In genomic region chr12:107025691-107026090, GRCh38 we compare ENCODE assay signal across 28 cellular contexts. TPM values are rescaled to one million over a fixed set of nuclear protein-coding genes. Genes with fewer than 3 reads are reported as not detected.
A peak's percentile ranks its signal among the peaks of the same experiment; 100 is the strongest.
DNase-seq lines count a peak whose midpoint lies in the region; ATAC-seq, FAIRE-seq and TF ChIP-seq lines count a peak whose summit lies in the region.
"Had no signal": no experiment of that assay in that cellular context is flagged by ENCODE, and none has a peak within 500 bp of the region (broad histone marks: within the 10 kb centered on the region; RNA-seq: fewer than 3 reads in every experiment).

No MANE protein-coding gene starts in this region.

- H3K9me3 Mint-ChIP-seq in activated CD4-positive, alpha-beta memory T cell treated with anti-CD3 and anti-CD28 coated beads for 36 hours = no peaks in the 10 kb centered on the region
- H3K9me3 Mint-ChIP-seq in activated CD4-positive, alpha-beta memory T cell treated with anti-CD3 and anti-CD28 coated beads, Interleukin-2, amount 10 ng/mL, durations not matched to agents 7 days and 5 days = no peaks in the 10 kb centered on the region
- H3K9me3 Mint-ChIP-seq in astrocyte (ENCODE audit: unreplicated experiment) = no peaks in the 10 kb centered on the region
- H3K9me3 Mint-ChIP-seq: activated CD4-positive, alpha-beta T cell treated with anti-CD3 and anti-CD28 coated beads, Interleukin-2, amount 10 ng/mL, durations not matched to agents 24 days and 14 days; CD8-positive, alpha-beta T cell; neural crest cell had no signal

- 62% methylated on average over 1 of the region's 1 CpG for WGBS in suprapubic skin

- no peak overlapping the region for H3K4me3 Mint-ChIP-seq in activated CD4-positive, alpha-beta memory T cell treated with anti-CD3 and anti-CD28 coated beads for 36 hours
- H3K4me3 Mint-ChIP-seq in activated CD4-positive, alpha-beta memory T cell treated with anti-CD3 and anti-CD28 coated beads, Interleukin-2, amount 10 ng/mL, durations not matched to agents 7 days and 5 days = no peak overlapping the region
- no peak overlapping the region for H3K4me3 Mint-ChIP-seq in astrocyte (ENCODE audit: unreplicated experiment)
- H3K4me3 Mint-ChIP-seq: activated CD4-positive, alpha-beta T cell treated with anti-CD3 and anti-CD28 coated beads, Interleukin-2, amount 10 ng/mL, durations not matched to agents 24 days and 14 days; activated CD8-positive, alpha-beta memory T cell treated with anti-CD3 and anti-CD28 coated beads, Interleukin-2, amount 10 ng/mL, durations not matched to agents 7 days and 5 days; CD8-positive, alpha-beta T cell; neural crest cell had no signal

- H3K36me3 Mint-ChIP-seq in activated CD4-positive, alpha-beta memory T cell treated with anti-CD3 and anti-CD28 coated beads for 36 hours = peaks cover 5% of the 10 kb centered on the region
- no peaks in the 10 kb centered on the region for H3K36me3 Mint-ChIP-seq in activated CD4-positive, alpha-beta memory T cell treated with anti-CD3 and anti-CD28 coated beads, Interleukin-2, amount 10 ng/mL, durations not matched to agents 7 days and 5 days (ENCODE audit: low read depth)
- no peaks in the 10 kb centered on the region for H3K36me3 Mint-ChIP-seq in astrocyte (ENCODE audit: low read depth, unreplicated experiment)

- POLR2A ChIA-PET in activated CD4-positive, alpha-beta memory T cell treated with anti-CD3 and anti-CD28 coated beads for 36 hours (lab: Charles Lee) = interaction anchor here (0.6 kb wide), 1 partner anchor 668 kb away, joined by 3 read pairs; no protein-coding TSS in a partner anchor
- POLR2A ChIA-PET in activated CD4-positive, alpha-beta memory T cell treated with anti-CD3 and anti-CD28 coated beads, Interleukin-2, amount 10 ng/mL, durations not matched to agents 7 days and 5 days (lab: Charles Lee) = no interaction called here

- H3K79me2 ChIP-seq in astrocyte (ENCODE audit: insufficient read depth, low read length) = peaks cover 26% of the 10 kb centered on the region
- no peaks in the 10 kb centered on the region for H3K79me2 ChIP-seq in keratinocyte (ENCODE audit: control insufficient read depth, insufficient read depth, low read length)

- H3K27me3 Mint-ChIP-seq in activated CD4-positive, alpha-beta memory T cell treated with anti-CD3 and anti-CD28 coated beads for 36 hours = no peaks in the 10 kb centered on the region
- H3K27me3 Mint-ChIP-seq in activated CD4-positive, alpha-beta memory T cell treated with anti-CD3 and anti-CD28 coated beads, Interleukin-2, amount 10 ng/mL, durations not matched to agents 7 days and 5 days = no peaks in the 10 kb centered on the region
- no peaks in the 10 kb centered on the region for H3K27me3 Mint-ChIP-seq in astrocyte (ENCODE audit: low read depth, unreplicated experiment)
- H3K27me3 Mint-ChIP-seq: activated CD8-positive, alpha-beta memory T cell treated with anti-CD3 and anti-CD28 coated beads, Interleukin-2, amount 10 ng/mL, durations not matched to agents 7 days and 5 days had no signal

- no peak overlapping the region for H2AFZ ChIP-seq in astrocyte (ENCODE audit: low read depth, low read length)
- H2AFZ ChIP-seq in keratinocyte (ENCODE audit: control insufficient read depth, low read length) = no peak overlapping the region

- no peak for DNase-seq in activated CD4-positive, alpha-beta memory T cell treated with anti-CD3 and anti-CD28 coated beads for 36 hours
- DNase-seq in activated CD4-positive, alpha-beta memory T cell treated with anti-CD3 and anti-CD28 coated beads, Interleukin-2, amount 10 ng/mL, durations not matched to agents 7 days and 5 days = no peak
- DNase-seq in astrocyte (ENCODE audit: low read depth) (no peak), keratinocyte (ENCODE audit: low read depth, low spot score) (no peak), suprapubic skin (ENCODE audit: low spot score in 2 of 2) (no peak), hepatic stellate cell (ENCODE audit: low spot score) (no peak), Kasumi-1 (lab: John Stamatoyannopoulos, UW) (no peak)
- DNase-seq: 8988T; activated CD4-positive, alpha-beta T cell treated with anti-CD3 and anti-CD28 coated beads, Interleukin-2, amount 10 ng/mL, durations not matched to agents 24 days and 14 days; activated CD8-positive, alpha-beta memory T cell treated with anti-CD3 and anti-CD28 coated beads, Interleukin-2, amount 10 ng/mL, durations not matched to agents 7 days and 5 days; activated naive CD4-positive, alpha-beta T cell treated with anti-CD3 and anti-CD28 coated beads, Interleukin-2, amount 50 U/mL, for 16 hours; CD8-positive, alpha-beta T cell; central memory CD4-positive, alpha-beta T cell; DMS153; dorsolateral prefrontal cortex; GF-D8; left ventricle myocardium superior; NCI-H146; posterior cingulate gyrus; RPMI8226; T-helper 2 cell; transverse colon had no signal

- no peak for TF ChIP-seq EP300 in suprapubic skin (IDR thresholded peaks at IDR 0.05)

- CTCF ChIA-PET in activated CD4-positive, alpha-beta memory T cell treated with anti-CD3 and anti-CD28 coated beads for 36 hours (lab: Charles Lee) = no interaction called here
- CTCF ChIA-PET in activated CD4-positive, alpha-beta memory T cell treated with anti-CD3 and anti-CD28 coated beads, Interleukin-2, amount 10 ng/mL, durations not matched to agents 7 days and 5 days (lab: Charles Lee) = no interaction called here

- no peak overlapping the region for H3K27ac ChIP-seq in astrocyte (ENCODE audit: low read depth, low read length)
- H3K27ac ChIP-seq in keratinocyte (ENCODE audit: control insufficient read depth, insufficient read depth, low read length) = no peak overlapping the region
- H3K27ac ChIP-seq in suprapubic skin = peak overlapping the region; percentile 49
- H3K27ac ChIP-seq: SK-N-MC had no signal

- H4K20me1 ChIP-seq in astrocyte (ENCODE audit: insufficient read depth, low read length) (no peaks in the 10 kb centered on the region), keratinocyte (ENCODE audit: control insufficient read depth, extremely low read depth, insufficient read depth, low read length) (no peaks in the 10 kb centered on the region)

- H3K4me3 ChIP-seq in astrocyte (ENCODE audit: insufficient read depth, low read depth, low read length) = no peak overlapping the region
- no peak overlapping the region for H3K4me3 ChIP-seq in keratinocyte (ENCODE audit: control insufficient read depth in 2 of 3, extremely low read depth in 1 of 3, insufficient read depth in 2 of 3, low read depth in 1 of 3, low read length in 3 of 3)
- H3K4me3 ChIP-seq in suprapubic skin = no peak overlapping the region
- H3K4me3 ChIP-seq: dorsolateral prefrontal cortex, K562, SK-N-MC, transverse colon had no signal

- TF ChIP-seq CTCF in astrocyte (IDR thresholded peaks at IDR 0.05; ENCODE audit: insufficient read depth, low read depth, low read length) = no peak
- no peak for TF ChIP-seq CTCF in keratinocyte (optimal IDR thresholded peaks at IDR 0.05 in 1 of 3, IDR thresholded peaks at IDR 0.05 in 1 of 3, conservative IDR thresholded peaks at IDR 0.05 in 1 of 3; ENCODE audit: extremely low read depth in 1 of 3, insufficient read depth in 2 of 3, low read length in 3 of 3)
- no peak for TF ChIP-seq CTCF in suprapubic skin (IDR thresholded peaks at IDR 0.05)

- H3K9me3 ChIP-seq in astrocyte (ENCODE audit: insufficient read depth, low read depth, low read length) (no peaks in the 10 kb centered on the region), keratinocyte (ENCODE audit: control insufficient read depth, low read depth, low read length) (no peaks in the 10 kb centered on the region), suprapubic skin (no peaks in the 10 kb centered on the region)
- H3K9me3 ChIP-seq: transverse colon had no signal

- intact Hi-C loops in activated CD4-positive, alpha-beta memory T cell treated with anti-CD3 and anti-CD28 coated beads for 36 hours (cut with micrococcal nuclease) = loop anchor here (2.0 to 5.0 kb wide), 2 partner anchors 38 to 69 kb away; partner anchors contain the start of gene MTERF2

- H3K27ac Mint-ChIP-seq in activated CD4-positive, alpha-beta memory T cell treated with anti-CD3 and anti-CD28 coated beads for 36 hours = peak overlapping the region; percentile 31
- no peak overlapping the region for H3K27ac Mint-ChIP-seq in activated CD4-positive, alpha-beta memory T cell treated with anti-CD3 and anti-CD28 coated beads, Interleukin-2, amount 10 ng/mL, durations not matched to agents 7 days and 5 days
- no peak overlapping the region for H3K27ac Mint-ChIP-seq in astrocyte (ENCODE audit: unreplicated experiment)
- H3K27ac Mint-ChIP-seq: activated CD4-positive, alpha-beta T cell treated with anti-CD3 and anti-CD28 coated beads, Interleukin-2, amount 10 ng/mL, durations not matched to agents 24 days and 14 days; activated CD8-positive, alpha-beta memory T cell treated with anti-CD3 and anti-CD28 coated beads, Interleukin-2, amount 10 ng/mL, durations not matched to agents 7 days and 5 days had no signal

- H3K9ac ChIP-seq in astrocyte (ENCODE audit: low read length) (no peak overlapping the region), keratinocyte (ENCODE audit: control insufficient read depth, extremely low read depth, insufficient read depth, low read length) (no peak overlapping the region)

- H3K4me1 Mint-ChIP-seq in activated CD4-positive, alpha-beta memory T cell treated with anti-CD3 and anti-CD28 coated beads for 36 hours (ENCODE audit: low read depth) = peaks cover 53% of the 10 kb centered on the region
- peaks cover 14% of the 10 kb centered on the region for H3K4me1 Mint-ChIP-seq in activated CD4-positive, alpha-beta memory T cell treated with anti-CD3 and anti-CD28 coated beads, Interleukin-2, amount 10 ng/mL, durations not matched to agents 7 days and 5 days
- H3K4me1 Mint-ChIP-seq in astrocyte (ENCODE audit: low read depth, unreplicated experiment) = peaks cover 18% of the 10 kb centered on the region

- H3K4me1 ChIP-seq in astrocyte (ENCODE audit: insufficient read depth, low read length) = peaks cover 20% of the 10 kb centered on the region
- peaks cover 24% of the 10 kb centered on the region for H3K4me1 ChIP-seq in keratinocyte (ENCODE audit: control insufficient read depth, extremely low read depth, insufficient read depth, low read length)
- peaks cover 45% of the 10 kb centered on the region for H3K4me1 ChIP-seq in suprapubic skin

- no peak for TF ChIP-seq POLR2A in suprapubic skin (IDR thresholded peaks at IDR 0.05)

- H3K4me2 ChIP-seq in astrocyte (ENCODE audit: low read length) (no peak overlapping the region), keratinocyte (ENCODE audit: control insufficient read depth, extremely low read depth, insufficient read depth, low read depth, low read length) (peak overlapping the region; percentile 4)

- peak; percentile 59 for FAIRE-seq in astrocyte (lab: Jason Lieb, UNC)
- no peak for FAIRE-seq in keratinocyte (lab: Jason Lieb, UNC)
- FAIRE-seq: endothelial cell of umbilical vein, GM18507, K562 had no signal

- dilution Hi-C loops in keratinocyte (cut with MboI; ENCODE audit: extremely low pct_ligation_motif_present, low sequenced_read_pairs) = no loop called here

- no peaks in the 10 kb centered on the region for H3K9me1 ChIP-seq in keratinocyte (ENCODE audit: control insufficient read depth, extremely low read depth, insufficient read depth, low read length)

- H3K36me3 ChIP-seq in astrocyte (ENCODE audit: insufficient read depth, low read length) (no peaks in the 10 kb centered on the region), keratinocyte (ENCODE audit: control insufficient read depth in 2 of 2, extremely low read depth in 1 of 2, insufficient read depth in 2 of 2, low read length in 2 of 2) (no peaks in the 10 kb centered on the region), suprapubic skin (no peaks in the 10 kb centered on the region)
- H3K36me3 ChIP-seq: transverse colon had no signal

- H3K27me3 ChIP-seq in astrocyte (ENCODE audit: insufficient read depth, low read length) = no peaks in the 10 kb centered on the region
- H3K27me3 ChIP-seq in keratinocyte (ENCODE audit: control insufficient read depth, extremely low read depth, insufficient read depth, low read length) = no peaks in the 10 kb centered on the region
- H3K27me3 ChIP-seq in suprapubic skin = no peaks in the 10 kb centered on the region
- H3K27me3 ChIP-seq: dorsolateral prefrontal cortex, transverse colon had no signal

- ATAC-seq in GM19452 (IDR thresholded peaks at IDR 0.05; ENCODE audit: unreplicated experiment) = no peak
- ATAC-seq: activated CD8-positive, alpha-beta memory T cell treated with anti-CD3 and anti-CD28 coated beads, Interleukin-2, amount 10 ng/mL, durations not matched to agents 7 days and 5 days; CD8-positive, alpha-beta T cell; K562; left ventricle myocardium superior had no signal

RNA-seq across cellular contexts. Expression of gene MTERF2, which starts 38.7 kb away (rescaled TPM):
- 1 to 10 TPM; 5.6 to 5.7 TPM for total RNA-seq in activated CD4-positive, alpha-beta memory T cell treated with anti-CD3 and anti-CD28 coated beads for 36 hours
- 1 to 10 TPM; 5.5 to 6.4 TPM for total RNA-seq in activated CD4-positive, alpha-beta memory T cell treated with anti-CD3 and anti-CD28 coated beads, Interleukin-2, amount 10 ng/mL, durations not matched to agents 7 days and 5 days
- 4.5 and 5.1 TPM in 2 replicates for total RNA-seq in astrocyte
- polyA plus RNA-seq in keratinocyte = 5.0 to 9.6 TPM (median 7.1 TPM) in 3 replicates
- 6.1 TPM for polyA plus RNA-seq in keratinocyte (2011; ENCODE audit: low read depth)
- polyA plus RNA-seq in keratinocyte (2011; cell fraction: cytosol; rRNA removed) = 2.8 and 6.0 TPM in 2 replicates
- 17.4 and 19.5 TPM in 2 replicates for polyA plus RNA-seq in keratinocyte (2011; cell fraction: nucleus; rRNA removed)
- 5.4 and 6.7 TPM in 2 replicates for polyA plus RNA-seq in keratinocyte (2012; ENCODE audit: low replicate concordance)
- polyA minus RNA-seq in keratinocyte = 1.5 to 4.1 TPM in 2 of 3 replicates, not detected in the other
- not detected for polyA minus RNA-seq in keratinocyte (2011; cell fraction: cytosol; rRNA and poly(A)+ RNA removed)
- 2.1 and 3.5 TPM in 2 replicates for polyA minus RNA-seq in keratinocyte (2011; cell fraction: nucleus; rRNA and poly(A)+ RNA removed)
- 10 to 100 TPM in 3 of 4 donors, 1 to 10 TPM in 1; 9.4 to 20.7 (median 16.3) TPM for total RNA-seq in suprapubic skin
